7 cellular contexts compared by ENCODE assay signal in the genomic region with DNA sequence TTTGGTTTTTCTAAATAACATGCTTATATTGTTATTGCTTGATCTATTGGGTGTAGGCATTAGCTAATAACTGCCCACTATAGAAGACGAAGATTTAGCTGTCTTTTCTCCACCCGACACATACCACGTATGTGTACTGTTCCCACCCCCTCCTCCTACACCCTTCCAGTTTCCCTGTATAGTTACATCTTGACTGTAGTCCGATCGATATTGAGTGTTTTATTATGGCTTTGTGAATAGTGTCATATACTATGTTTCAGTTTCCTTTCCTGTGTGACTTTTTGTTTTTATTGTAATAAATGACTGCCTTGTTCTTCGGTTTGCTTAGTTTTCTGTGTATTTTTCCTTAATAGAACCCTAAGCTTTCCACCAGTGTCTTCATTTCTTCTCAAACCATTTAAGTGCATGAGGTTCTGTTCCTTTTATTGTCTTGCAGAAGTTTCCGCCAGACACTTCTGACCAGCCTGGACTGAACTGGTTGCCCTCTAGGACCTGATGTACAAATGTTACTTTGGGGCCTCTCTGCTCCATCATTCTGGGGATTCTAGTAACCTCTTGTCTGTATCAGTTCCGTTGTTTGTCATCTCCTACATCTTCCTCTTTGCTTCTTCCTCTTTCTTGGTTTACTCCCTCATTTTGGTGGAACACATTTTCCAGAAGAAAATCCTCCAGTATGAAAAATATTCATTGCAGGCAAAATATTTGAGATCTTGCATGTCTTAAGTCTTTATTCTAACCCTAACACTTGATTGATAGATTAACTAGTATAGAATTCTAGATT.
DNase-seq lines count a peak whose midpoint lies in the region; ATAC-seq lines count a peak whose summit lies in the region.

No MANE protein-coding gene starts in this region.

- peak; percentile 16 for DNase-seq in germinal center (ENCODE audit: low spot score)
- no peak for DNase-seq in superior temporal gyrus (ENCODE audit: extremely low spot score)
- no peak for DNase-seq in stimulated activated CD4-positive, alpha-beta T cell treated with anti-CD3 and anti-CD28 coated beads, Interleukin-2, amount 100 ng/mL, for 48 hours
- DNase-seq in NCI-H345 treated with DMSO at 0.1 percent for 48 hours (lab: John Stamatoyannopoulos, UW; ENCODE audit: unreplicated experiment) = no peak

- ATAC-seq in GM18867 (IDR thresholded peaks at IDR 0.05; ENCODE audit: unreplicated experiment) (peak; percentile 65), GM21528 (IDR thresholded peaks at IDR 0.05; ENCODE audit: low FRiP score, unreplicated experiment) (peak; percentile 70), HG03460 (IDR thresholded peaks at IDR 0.05; ENCODE audit: unreplicated experiment) (peak; percentile 73)
